ENCODE assay signal across 1 cellular context in genomic region chr12:6612652-6613014, GRCh38.
TF ChIP-seq lines count a peak whose summit lies in the region.

No MANE protein-coding gene starts in this region.

TF ChIP-seq in IMR-90, 13 proteins besides CTCF, POLR2A, EP300 and RAD21:
- TF ChIP-seq FOS (IDR thresholded peaks at IDR 0.05; ENCODE audit: low read depth, low read length) (no peak), CHD1 (IDR thresholded peaks at IDR 0.05; ENCODE audit: low read depth, low read length) (no peak), RCOR1 (IDR thresholded peaks at IDR 0.05; ENCODE audit: insufficient replicate concordance, low read length) (no peak), USF2 (IDR thresholded peaks at IDR 0.05; ENCODE audit: low read depth, low read length) (no peak), MAFK (IDR thresholded peaks at IDR 0.05; ENCODE audit: low read depth, low read length) (no peak), SMC3 (IDR thresholded peaks at IDR 0.05; ENCODE audit: low read depth, low read length) (no peak), ELK1 (IDR thresholded peaks at IDR 0.05; ENCODE audit: borderline replicate concordance, low read depth, low read length) (no peak), RFX5 (IDR thresholded peaks at IDR 0.05; ENCODE audit: low read depth, low read length) (no peak), MAZ (IDR thresholded peaks at IDR 0.05; ENCODE audit: borderline replicate concordance, low read depth, low read length) (no peak), CEBPB (IDR thresholded peaks at IDR 0.05; ENCODE audit: low read depth, low read length) (no peak), NFE2L2 (IDR thresholded peaks at IDR 0.05; ENCODE audit: low read depth, low read length) (no peak), MXI1 (IDR thresholded peaks at IDR 0.05; ENCODE audit: borderline replicate concordance, low read depth, low read length) (no peak), BHLHE40 (IDR thresholded peaks at IDR 0.05; ENCODE audit: low read depth, low read length) (no peak)
